ENCODE assay signal across 14 cellular contexts in the genomic region with DNA sequence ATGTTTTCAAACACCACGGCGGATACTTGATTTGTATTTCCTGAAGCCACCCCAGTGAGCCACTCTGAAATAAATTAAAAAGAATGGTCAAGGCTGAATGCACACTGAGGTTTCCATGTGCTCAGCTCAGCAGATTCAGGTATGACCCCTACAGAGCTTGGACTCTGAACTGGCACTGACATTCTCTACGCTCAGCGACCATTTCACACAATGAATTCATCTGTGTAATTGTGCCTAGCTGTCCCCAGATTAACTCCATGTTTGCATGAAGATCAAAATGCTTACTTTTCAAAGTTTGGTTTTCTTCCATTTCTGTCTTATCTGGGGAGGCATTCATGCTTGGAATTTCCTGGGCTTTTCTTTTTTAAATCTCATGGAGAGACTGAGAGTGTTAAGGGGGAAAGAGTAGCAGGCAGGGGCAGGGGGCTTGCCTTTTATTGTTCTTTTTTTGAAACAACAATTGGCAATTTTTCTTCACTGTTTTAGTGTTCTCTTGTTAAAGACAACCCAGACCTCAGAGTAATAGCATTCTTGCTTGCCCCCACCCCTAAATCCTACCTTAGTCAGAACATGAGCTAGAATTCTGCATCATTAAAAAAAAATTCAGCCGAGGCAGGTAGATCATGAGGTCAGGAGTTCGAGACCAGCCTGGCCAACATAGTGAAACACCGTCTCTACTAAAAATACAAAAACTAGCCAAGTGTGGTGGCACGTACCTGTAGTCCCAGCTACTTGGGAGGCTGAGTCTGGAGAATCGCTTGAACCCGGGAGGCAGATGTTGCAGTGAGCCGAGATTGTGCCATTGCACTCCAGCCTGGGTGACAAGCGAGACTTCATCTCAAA.
A peak's percentile ranks its signal among the peaks of the same experiment; 100 is the strongest.
DNase-seq lines count a peak whose midpoint lies in the region; ATAC-seq, FAIRE-seq and TF ChIP-seq lines count a peak whose summit lies in the region.
"Had no signal": no experiment of that assay in that cellular context is flagged by ENCODE, and none has a peak within 500 bp of the region (broad histone marks: within the 10 kb centered on the region; RNA-seq: fewer than 3 reads in every experiment).

No MANE protein-coding gene starts in this region.

- H3K4me1 Mint-ChIP-seq in GM23338 = peaks cover 10% of the 10 kb centered on the region

- H4K20me1 ChIP-seq in GM23338 (replicated peaks; ENCODE audit: insufficient read depth) = no peaks in the 10 kb centered on the region

- no peaks in the 10 kb centered on the region for H3K36me3 Mint-ChIP-seq in GM23338 (ENCODE audit: low read depth)
- H3K36me3 Mint-ChIP-seq: activated CD4-positive, alpha-beta memory T cell treated with anti-CD3 and anti-CD28 coated beads for 36 hours; CD4-positive, CD25-positive, alpha-beta regulatory T cell had no signal

- H3F3A ChIP-seq in GM23338 (replicated peaks; ENCODE audit: low read depth) = no peaks in the 10 kb centered on the region

- no peak overlapping the region for H2BK12ac ChIP-seq in mesenchymal stem cell (ENCODE audit: low read length in 2 of 2)

- POLR2A ChIA-PET in RWPE1 (lab: Yijun Ruan, JAX; ENCODE audit: low non-redundant PET) = no interaction called here

- H4K8ac ChIP-seq in mesenchymal stem cell (ENCODE audit: low read length) = no peak overlapping the region

- 92% methylated on average over 12 of the region's 12 CpGs for WGBS in mesenchymal stem cell

- no peak overlapping the region for H4K91ac ChIP-seq in mesenchymal stem cell (ENCODE audit: low read length)

- H3K36me3 ChIP-seq in GM23338 (ENCODE audit: insufficient read depth) (no peaks in the 10 kb centered on the region), mesenchymal stem cell (ENCODE audit: control insufficient read depth in 1 of 2, insufficient read depth in 2 of 2, low read depth in 1 of 2, low read length in 2 of 2) (no peaks in the 10 kb centered on the region), lower lobe of right lung (no peaks in the 10 kb centered on the region)

- FAIRE-seq in GM12891 (lab: Jason Lieb, UNC) = no peak
- FAIRE-seq: HTR-8/SVneo had no signal

- TF ChIP-seq POLR2A in GM12891 (IDR thresholded peaks at IDR 0.05; ENCODE audit: low read depth, low read length) = no peak

- H3K9me2 ChIP-seq in GM23338 (ENCODE audit: insufficient read depth) = no peaks in the 10 kb centered on the region; the same call in 1 of the 2 replicates

- H3K4me1 ChIP-seq in GM23338 (ENCODE audit: insufficient read depth) (peaks cover 19% of the 10 kb centered on the region), mesenchymal stem cell (ENCODE audit: control insufficient read depth, insufficient read depth, low read depth, low read length) (peaks cover 32% of the 10 kb centered on the region), lower lobe of right lung (peaks cover 11% of the 10 kb centered on the region)

- no peaks in the 10 kb centered on the region; the same call in 1 of the 3 replicates for H3K9me3 Mint-ChIP-seq in GM23338
- H3K9me3 Mint-ChIP-seq: activated CD4-positive, alpha-beta memory T cell treated with anti-CD3 and anti-CD28 coated beads for 36 hours; H9 had no signal

- H2AFZ ChIP-seq in GM23338 = peak overlapping the region; percentile 72; the same call in 1 of the 2 replicates
- no peak overlapping the region for H2AFZ ChIP-seq in mesenchymal stem cell (ENCODE audit: low read depth, low read length)

- H3K79me1 ChIP-seq in mesenchymal stem cell (replicated peaks; ENCODE audit: low read length, poor library complexity, severe bottlenecking) = no peaks in the 10 kb centered on the region

- no peaks in the 10 kb centered on the region for H3K79me2 ChIP-seq in GM23338 (replicated peaks; ENCODE audit: insufficient read depth)

- H3K9me3 ChIP-seq in mesenchymal stem cell (ENCODE audit: control insufficient read depth, low read length) (no peaks in the 10 kb centered on the region), lower lobe of right lung (no peaks in the 10 kb centered on the region)

- no peak overlapping the region for H3K14ac ChIP-seq in mesenchymal stem cell (ENCODE audit: low read length in 2 of 2)

- H2BK120ac ChIP-seq in mesenchymal stem cell (ENCODE audit: low read depth, low read length) = no peak overlapping the region

- DNase-seq in GM12891 (ENCODE audit: insufficient read length, low spot score) = no peak
- no peak for DNase-seq in GM23338 (ENCODE audit: low spot score)
- peak; percentile 16 for DNase-seq in NCI-H128 (lab: John Stamatoyannopoulos, UW; ENCODE audit: unreplicated experiment)
- DNase-seq in mesenchymal stem cell = no peak
- DNase-seq in lower lobe of right lung = no peak
- DNase-seq in RWPE1 (ENCODE audit: low spot score) = no peak
- no peak for DNase-seq in activated naive CD4-positive, alpha-beta T cell (lab: John Stamatoyannopoulos, UW)
- DNase-seq: activated CD4-positive, alpha-beta memory T cell treated with anti-CD3 and anti-CD28 coated beads for 36 hours; CD4-positive, CD25-positive, alpha-beta regulatory T cell; H9; NCI-H2227 treated with DMSO at 0.1 percent for 48 hours had no signal

- H3K27me3 ChIP-seq in GM23338 (ENCODE audit: insufficient read depth) (no peaks in the 10 kb centered on the region), mesenchymal stem cell (ENCODE audit: control insufficient read depth in 1 of 2, insufficient read depth in 1 of 2, low read length in 2 of 2) (peaks cover 0 to 50% of the 10 kb centered on the region in 2 experiments), lower lobe of right lung (ENCODE audit: low read depth) (no peaks in the 10 kb centered on the region)

- H3K18ac ChIP-seq in mesenchymal stem cell (ENCODE audit: low read depth in 1 of 2, low read length in 2 of 2) = no peak overlapping the region

- no peak overlapping the region for H3K4me3 ChIP-seq in GM23338
- H3K4me3 ChIP-seq in mesenchymal stem cell (ENCODE audit: insufficient read depth in 1 of 2, low read depth in 1 of 2, low read length in 2 of 2) = no peak overlapping the region
- no peak overlapping the region for H3K4me3 ChIP-seq in lower lobe of right lung

- peak overlapping the region; percentile 87 for H2BK5ac ChIP-seq in mesenchymal stem cell (ENCODE audit: low read depth, low read length, poor library complexity, severe bottlenecking)

- H3K4me2 ChIP-seq in GM23338 = no peak overlapping the region
- no peak overlapping the region for H3K4me2 ChIP-seq in mesenchymal stem cell (ENCODE audit: low read length, poor library complexity, severe bottlenecking)

- peaks cover 4% of the 10 kb centered on the region for H3K27me3 Mint-ChIP-seq in GM23338 (ENCODE audit: insufficient read depth, low read depth, poor library complexity)
- H3K27me3 Mint-ChIP-seq: CD4-positive, CD25-positive, alpha-beta regulatory T cell had no signal

- peak overlapping the region; percentile 20 for H2AK5ac ChIP-seq in mesenchymal stem cell (ENCODE audit: low read length, severe bottlenecking)

- TF ChIP-seq CTCF in GM23338 (conservative IDR thresholded peaks at IDR 0.05; ENCODE audit: low read depth in 2 of 2) (no peak), lower lobe of right lung (IDR thresholded peaks at IDR 0.05) (no peak), RWPE1 (conservative IDR thresholded peaks at IDR 0.05; ENCODE audit: low read depth) (no peak)

- CTCF ChIA-PET in RWPE1 (lab: Yijun Ruan, JAX) = interaction anchor here (0.8 kb wide), 1 partner anchor 14 kb away, joined by 4 read pairs; no protein-coding TSS in a partner anchor

- H3K27ac ChIP-seq in GM23338 (ENCODE audit: low read depth) (no peak overlapping the region), mesenchymal stem cell (ENCODE audit: low read length, poor library complexity, severe bottlenecking) (peak overlapping the region; percentile 69), lower lobe of right lung (no peak overlapping the region), RWPE1 (no peak overlapping the region)

- H3K9ac ChIP-seq in mesenchymal stem cell (ENCODE audit: low read length) = no peak overlapping the region

- H3K4me3 Mint-ChIP-seq in GM23338 = no peak overlapping the region
- H3K4me3 Mint-ChIP-seq: activated CD4-positive, alpha-beta memory T cell treated with anti-CD3 and anti-CD28 coated beads for 36 hours; H9 had no signal

- H3K27ac Mint-ChIP-seq in GM23338 = no peak overlapping the region
- H3K27ac Mint-ChIP-seq: activated CD4-positive, alpha-beta memory T cell treated with anti-CD3 and anti-CD28 coated beads for 36 hours; CD4-positive, CD25-positive, alpha-beta regulatory T cell had no signal

- ATAC-seq in GM23338 (no peak), lower lobe of right lung (no peak), GM21717 (IDR thresholded peaks at IDR 0.05; ENCODE audit: unreplicated experiment) (no peak)
- ATAC-seq: SK-N-SH treated with all-trans-retinoic acid at 6 μM for 48 hours had no signal

- H3K4ac ChIP-seq in mesenchymal stem cell (ENCODE audit: low read depth in 1 of 2, low read length in 2 of 2) = no peak overlapping the region

- H2BK15ac ChIP-seq in mesenchymal stem cell (ENCODE audit: low read depth, poor library complexity, severe bottlenecking) = no peak overlapping the region

- intact Hi-C loops in lower lobe of right lung (cut with DNase I) = no loop called here

- H3K23ac ChIP-seq in mesenchymal stem cell (ENCODE audit: low read length in 2 of 2) = no peak overlapping the region

TF ChIP-seq in GM12891, 5 proteins besides CTCF, POLR2A, EP300 and RAD21:
- TF ChIP-seq POU2F2 (IDR thresholded peaks at IDR 0.05; ENCODE audit: low read depth, low read length) (no peak), PAX5 (IDR thresholded peaks at IDR 0.05; ENCODE audit: insufficient read depth, low read length, severe bottlenecking) (peak; percentile 67), TAF1 (IDR thresholded peaks at IDR 0.05; ENCODE audit: low read depth, low read length) (0 out of 2 replicates have a peak, but pooled peaks have one; percentile 17)
